26 cellular contexts compared by ENCODE assay signal in genomic region chr1:163540727-163541126, GRCh38.
"Had no signal": no experiment of that assay in that cellular context is flagged by ENCODE, and none has a peak within 500 bp of the region (broad histone marks: within the 10 kb centered on the region; RNA-seq: fewer than 3 reads in every experiment).

No MANE protein-coding gene starts in this region.

- H3K9me3 ChIP-seq: colonic mucosa, esophagus squamous epithelium, gastrocnemius medialis, heart right ventricle, left lung, lower lobe of right lung had no signal

- H3K36me3 ChIP-seq: colonic mucosa, esophagus squamous epithelium, gastrocnemius medialis, heart right ventricle, left lung, lower lobe of right lung had no signal

- FAIRE-seq: endometrium, islet of Langerhans, keratinocyte had no signal

- H3K4me3 ChIP-seq: colonic mucosa, esophagus squamous epithelium, gastrocnemius medialis, heart right ventricle, left lung, lower lobe of right lung had no signal

- H3K27me3 ChIP-seq: colonic mucosa, gastrocnemius medialis, heart right ventricle, left lung had no signal

- H3K27ac ChIP-seq: colonic mucosa, epithelial cell of prostate, esophagus squamous epithelium, gastrocnemius medialis, heart right ventricle, left lung, lower lobe of right lung had no signal

- ATAC-seq: effector memory CD8-positive, alpha-beta T cell; esophagus mucosa; gastrocnemius medialis; heart right ventricle; left cardiac atrium; left lung; left ventricle myocardium superior; lower lobe of right lung; naive thymus-derived CD4-positive, alpha-beta T cell had no signal

- H3K4me1 ChIP-seq: colonic mucosa, heart right ventricle, left lung, lower lobe of right lung had no signal

- DNase-seq: colonic mucosa; cortex of kidney; effector CD8-positive, alpha-beta T cell; effector memory CD8-positive, alpha-beta T cell; endodermal cell; erythroblast; esophagus squamous epithelium; foreskin fibroblast; foreskin melanocyte; gastrocnemius medialis; glutamatergic neuron; head of caudate nucleus; heart right ventricle; hippocampal formation; left cardiac atrium; left lung; left ventricle myocardium superior; lower lobe of right lung; mesenchymal stem cell; midbrain; naive thymus-derived CD4-positive, alpha-beta T cell had no signal
